ENCODE assay signal across 25 cellular contexts in the genomic region with DNA sequence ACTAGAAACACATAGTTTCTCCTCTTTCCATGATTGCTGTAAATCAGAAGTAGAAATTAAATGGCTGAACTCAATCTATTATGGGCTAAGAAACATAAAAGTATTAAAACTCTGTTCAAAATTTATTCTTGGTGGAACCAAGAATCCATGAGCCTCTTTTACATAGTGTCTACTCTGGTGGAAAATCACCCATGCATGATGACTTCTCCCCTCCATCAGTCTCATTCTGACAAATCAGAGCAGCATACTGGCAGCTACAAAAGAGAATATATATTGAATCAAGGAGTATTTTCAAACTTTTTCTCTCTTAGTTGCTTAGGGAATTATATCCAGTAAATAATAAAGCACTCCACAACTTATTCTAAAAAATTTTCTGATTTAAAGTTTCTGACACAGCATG.
"Had no signal": no experiment of that assay in that cellular context is flagged by ENCODE, and none has a peak within 500 bp of the region (broad histone marks: within the 10 kb centered on the region; RNA-seq: fewer than 3 reads in every experiment).

No MANE protein-coding gene starts in this region.

- H3K9me3 ChIP-seq: adrenal gland, lower lobe of right lung, mucosa of descending colon, psoas muscle, transverse colon had no signal

- DNase-seq: activated B cell treated with CpG ODN at 0.5 μM for 24 hours; activated CD4-positive, alpha-beta T cell treated with anti-CD3 and anti-CD28 coated beads, Interleukin-2, amount 50 U/mL, for 1 hour; activated CD8-positive, alpha-beta T cell treated with anti-CD3 and anti-CD28 coated beads for 36 hours; activated effector memory CD4-positive, alpha-beta T cell treated with Interleukin-2 at 50 U/mL for 16 hours; activated naive CD4-positive, alpha-beta T cell treated with Interleukin-2 at 50 U/mL for 16 hours; activated T-cell treated with anti-CD3 and anti-CD28 coated beads, Interleukin-2, amount 50 U/mL, for 72 hours; adrenal gland; aorta; caudate nucleus; dermis blood vessel endothelial cell; effector CD4-positive, alpha-beta T cell; kidney glomerular epithelial cell; lower lobe of right lung; mesendoderm; mucosa of descending colon; nephron progenitor cell; psoas muscle; stimulated activated CD4-positive, alpha-beta T cell treated with anti-CD3 and anti-CD28 coated beads, Interleukin-2, amount 100 ng/mL, for 48 hours; stimulated activated naive CD4-positive, alpha-beta T cell treated with Interleukin-2 at 50 U/mL for 16 hours; T-helper 2 cell; transverse colon had no signal

- H3K27me3 Mint-ChIP-seq: activated B cell treated with CpG ODN at 0.5 μM for 24 hours; activated CD8-positive, alpha-beta T cell treated with anti-CD3 and anti-CD28 coated beads for 36 hours; activated naive CD8-positive, alpha-beta T cell had no signal

- ATAC-seq: activated CD8-positive, alpha-beta T cell treated with anti-CD3 and anti-CD28 coated beads for 36 hours; activated T-cell treated with anti-CD3 and anti-CD28 coated beads, Interleukin-2, amount 50 U/mL, for 72 hours; left lobe of liver; lower lobe of right lung; mucosa of descending colon had no signal

- H3K9ac ChIP-seq: parathyroid adenoma had no signal

- H3K4me1 ChIP-seq: adrenal gland, lower lobe of right lung, transverse colon had no signal

- H3K36me3 ChIP-seq: adrenal gland, lower lobe of right lung, transverse colon had no signal

- H3K27ac Mint-ChIP-seq: activated B cell treated with CpG ODN at 0.5 μM for 24 hours; activated CD8-positive, alpha-beta T cell treated with anti-CD3 and anti-CD28 coated beads for 36 hours; activated naive CD8-positive, alpha-beta T cell; activated T-cell treated with anti-CD3 and anti-CD28 coated beads, Interleukin-2, amount 50 U/mL, for 72 hours; nephron progenitor cell had no signal

- H3K27ac ChIP-seq: adrenal gland, epithelial cell of prostate, lower lobe of right lung, parathyroid adenoma, psoas muscle, transverse colon had no signal

- H3K4me1 Mint-ChIP-seq: activated B cell treated with CpG ODN at 0.5 μM for 24 hours, nephron progenitor cell had no signal

- H3K36me3 Mint-ChIP-seq: activated naive CD8-positive, alpha-beta T cell had no signal

- H3K9me3 Mint-ChIP-seq: activated B cell treated with CpG ODN at 0.5 μM for 24 hours, nephron progenitor cell had no signal

- H3K4me3 Mint-ChIP-seq: activated B cell treated with CpG ODN at 0.5 μM for 24 hours; activated CD8-positive, alpha-beta T cell treated with anti-CD3 and anti-CD28 coated beads for 36 hours; activated naive CD8-positive, alpha-beta T cell; activated T-cell treated with anti-CD3 and anti-CD28 coated beads, Interleukin-2, amount 50 U/mL, for 72 hours; nephron progenitor cell had no signal

- H3K27me3 ChIP-seq: adrenal gland, transverse colon had no signal

- H3K4me3 ChIP-seq: adrenal gland, lower lobe of right lung, mucosa of descending colon, psoas muscle, transverse colon had no signal
